23 cellular contexts compared by ENCODE assay signal in the genomic region with DNA sequence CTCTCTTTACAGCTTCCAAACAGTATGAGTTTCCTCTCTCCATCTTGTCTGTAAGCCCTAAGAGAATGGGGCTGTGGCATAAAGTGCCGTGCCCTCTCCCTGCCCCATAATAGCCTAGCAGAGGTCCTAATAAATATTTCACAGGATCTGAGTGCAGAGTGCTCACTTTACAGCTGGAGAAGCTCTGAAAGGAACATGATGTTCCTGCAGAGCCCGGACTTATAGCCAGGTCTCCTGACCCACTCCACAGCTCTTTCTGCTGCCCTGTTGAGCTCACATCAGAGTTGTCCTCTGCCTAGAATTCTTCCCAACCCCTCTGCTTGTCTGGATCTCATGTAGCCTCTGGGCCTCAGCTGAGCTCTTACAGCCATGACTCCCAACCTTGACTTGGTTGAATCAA.
A peak's percentile ranks its signal among the peaks of the same experiment; 100 is the strongest.
DNase-seq lines count a peak whose midpoint lies in the region; ATAC-seq and TF ChIP-seq lines count a peak whose summit lies in the region.
"Had no signal": no experiment of that assay in that cellular context is flagged by ENCODE, and none has a peak within 500 bp of the region (broad histone marks: within the 10 kb centered on the region; RNA-seq: fewer than 3 reads in every experiment).

No MANE protein-coding gene starts in this region.

- H3K9me3 ChIP-seq in left ventricle myocardium inferior (replicated peaks) (no peaks in the 10 kb centered on the region), OCI-LY7 (ENCODE audit: low read length) (no peaks in the 10 kb centered on the region)
- H3K9me3 ChIP-seq: Caco-2 had no signal

- no peaks in the 10 kb centered on the region for H3K79me2 ChIP-seq in OCI-LY7 (ENCODE audit: insufficient read depth, low read depth, low read length)

- H2AFZ ChIP-seq in OCI-LY7 (ENCODE audit: low read length) = no peak overlapping the region
- H2AFZ ChIP-seq: GM23248 had no signal

- H4K20me1 ChIP-seq in OCI-LY7 (ENCODE audit: insufficient read depth, low read length) = no peaks in the 10 kb centered on the region

- DNase-seq in Right ventricle myocardium inferior (ENCODE audit: missing footprints) = no peak
- no peak for DNase-seq in cardiac septum (ENCODE audit: low spot score)
- no peak for DNase-seq in left ventricle myocardium inferior
- DNase-seq in sciatic nerve (ENCODE audit: low spot score) = no peak
- no peak for DNase-seq in OCI-LY7 (ENCODE audit: low spot score)
- no peak for DNase-seq in COLO668 (lab: John Stamatoyannopoulos, UW; ENCODE audit: unreplicated experiment)
- no peak for DNase-seq in NCI-H82 treated with DMSO at 0.1 percent for 48 hours (lab: John Stamatoyannopoulos, UW; ENCODE audit: unreplicated experiment)
- DNase-seq: Caco-2; CD4-positive, alpha-beta memory T cell; H7; Karpas-422; NCI-H1092; NCI-H1417 treated with DMSO at 0.1 percent for 48 hours; NCI-H187; NCI-H2171 treated with DMSO at 0.1 percent for 48 hours; NCI-H345; NCI-H510A treated with DMSO at 0.1 percent for 48 hours; SIG-M5 had no signal

- POLR2A ChIA-PET in OCI-LY7 (lab: Charles Lee) = no interaction called here

- peak; percentile 73 for ATAC-seq in Right ventricle myocardium inferior
- ATAC-seq in sciatic nerve = peak; percentile 54
- ATAC-seq in HG02759 (IDR thresholded peaks at IDR 0.05; ENCODE audit: unreplicated experiment) = no peak
- ATAC-seq: HepG2 had no signal

- no peak overlapping the region for H3K4me3 ChIP-seq in left ventricle myocardium inferior
- no peak overlapping the region for H3K4me3 ChIP-seq in OCI-LY7 (ENCODE audit: low read depth, low read length, poor library complexity, severe bottlenecking)
- H3K4me3 ChIP-seq: GM23248, SK-N-MC had no signal

- CTCF ChIA-PET in OCI-LY7 (lab: Charles Lee; ENCODE audit: unreplicated experiment) = no interaction called here

- H3K4me1 ChIP-seq in left ventricle myocardium inferior (peaks cover 11% of the 10 kb centered on the region), OCI-LY7 (ENCODE audit: insufficient read depth, low read length, poor library complexity, severe bottlenecking) (peaks cover 10% of the 10 kb centered on the region)

- intact Hi-C loops in Right ventricle myocardium inferior (cut with DNase I) (no loop called here), cardiac septum (cut with DNase I) (no loop called here), left ventricle myocardium inferior (cut with micrococcal nuclease) (no loop called here), sciatic nerve (cut with DNase I) (no loop called here), OCI-LY7 (cut with micrococcal nuclease; ENCODE audit: unreplicated experiment) (no loop called here)

- H3K27me3 ChIP-seq in left ventricle myocardium inferior (ENCODE audit: low read depth) = no peaks in the 10 kb centered on the region

- H3K4me2 ChIP-seq in OCI-LY7 (ENCODE audit: low read length) = no peak overlapping the region

- H3K36me3 ChIP-seq in left ventricle myocardium inferior (no peaks in the 10 kb centered on the region), OCI-LY7 (ENCODE audit: insufficient read depth, low read length) (no peaks in the 10 kb centered on the region)

- BruUV-seq in OCI-LY7 (replicated peaks; lab: Mats Ljungman, UMichigan) = no TSS peak

- H3K27ac ChIP-seq in left ventricle myocardium inferior (replicated peaks) (peak overlapping the region; percentile 30), OCI-LY7 (ENCODE audit: low read depth, low read length, poor library complexity, severe bottlenecking) (no peak overlapping the region)
- H3K27ac ChIP-seq: GM23248, RWPE1, SK-N-MC had no signal

- H3K9me2 ChIP-seq in OCI-LY7 (ENCODE audit: insufficient read depth, low read length) = no peaks in the 10 kb centered on the region

- no peak for TF ChIP-seq CTCF in left ventricle myocardium inferior (IDR thresholded peaks at IDR 0.05; ENCODE audit: borderline replicate concordance)
- TF ChIP-seq CTCF in OCI-LY7 (conservative IDR thresholded peaks at IDR 0.05; ENCODE audit: low read length) = no peak
